In the genomic region with DNA sequence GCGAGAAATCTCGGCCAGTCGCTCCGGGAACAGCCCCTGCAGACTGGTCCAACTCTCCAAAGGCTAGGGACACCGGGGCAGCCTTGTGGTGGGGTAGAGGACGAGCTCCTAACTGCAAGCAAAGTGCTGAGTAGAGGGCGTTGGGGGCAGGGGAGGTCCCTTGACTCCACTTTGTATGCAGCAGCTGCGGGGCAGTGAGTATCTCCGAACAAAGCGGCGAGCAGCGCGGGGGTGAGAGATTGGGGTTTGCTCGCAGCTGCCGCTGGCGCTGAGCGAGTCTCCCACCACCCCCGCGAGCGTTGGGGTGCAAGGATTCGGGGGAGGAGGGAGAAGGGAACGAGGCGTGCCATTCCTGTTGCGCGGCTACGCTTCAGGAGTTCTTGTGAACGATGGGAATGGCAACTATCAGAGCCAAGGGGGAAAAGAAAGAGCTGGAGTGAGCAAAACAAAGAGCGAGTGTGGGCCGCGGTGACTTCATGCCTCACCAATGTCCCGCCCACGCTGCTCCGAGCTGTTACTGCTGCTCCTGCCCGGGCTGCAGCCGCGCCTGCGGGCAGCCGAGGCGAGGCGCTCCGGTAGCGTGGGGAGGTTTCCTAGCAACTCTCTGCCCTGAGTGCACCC, we compare ENCODE assay signal across 8 cellular contexts. TPM values are rescaled to one million over a fixed set of nuclear protein-coding genes. Genes with fewer than 3 reads are reported as not detected.
DNase-seq lines count a peak whose midpoint lies in the region; ATAC-seq and TF ChIP-seq lines count a peak whose summit lies in the region.

No MANE protein-coding gene starts in this region.

- H3K4me1 ChIP-seq in BE2C, result no peaks in the 10 kb centered on the region
- no peaks in the 10 kb centered on the region for H3K4me1 ChIP-seq in naive thymus-derived CD4-positive, alpha-beta T cell (ENCODE audit: control insufficient read depth in 2 of 2, insufficient read depth in 2 of 2, low read length in 2 of 2)

- H3K36me3 Mint-ChIP-seq in naive thymus-derived CD4-positive, alpha-beta T cell, result no peaks in the 10 kb centered on the region

- peaks cover 32 to 75% (median 48%) of the 10 kb centered on the region in 5 donors for H3K27me3 Mint-ChIP-seq in naive thymus-derived CD4-positive, alpha-beta T cell

- H3K4me1 Mint-ChIP-seq in naive thymus-derived CD4-positive, alpha-beta T cell, result peaks cover 12 to 28% (median 21%) of the 10 kb centered on the region in 7 donors

- H3K9me3 Mint-ChIP-seq in naive thymus-derived CD4-positive, alpha-beta T cell, result no peaks in the 10 kb centered on the region

- no peaks in the 10 kb centered on the region for H3K36me3 ChIP-seq in BE2C
- H3K36me3 ChIP-seq in naive thymus-derived CD4-positive, alpha-beta T cell (ENCODE audit: control insufficient read depth in 2 of 3, insufficient read depth in 3 of 3, low read length in 3 of 3), result no peaks in the 10 kb centered on the region

- DNase-seq in BE2C (peak; percentile 84), NCI-H345 treated with DMSO at 0.1 percent for 48 hours (lab: John Stamatoyannopoulos, UW; ENCODE audit: unreplicated experiment) (peak; percentile 71), fibroblast of peridontal ligament (ENCODE audit: extremely low read depth) (peak; percentile 84), stromal cell of bone marrow (ENCODE audit: low read depth) (peak; percentile 85)
- peak; percentile 90 for DNase-seq in activated CD8-positive, alpha-beta memory T cell treated with anti-CD3 and anti-CD28 coated beads, Interleukin-2, amount 50 U/mL, for 48 hours
- peak in 2 of 9 donors; percentile 7 to 81 for DNase-seq in naive thymus-derived CD4-positive, alpha-beta T cell

- intact Hi-C loops in naive thymus-derived CD4-positive, alpha-beta T cell (cut with micrococcal nuclease), result no loop called here

- no peak for TF ChIP-seq CTCF in BE2C (IDR thresholded peaks at IDR 0.05; ENCODE audit: low read depth, low read length)

- POLR2A ChIA-PET in naive thymus-derived CD4-positive, alpha-beta T cell (lab: Charles Lee), result no interaction called here

- H3K27ac Mint-ChIP-seq in naive thymus-derived CD4-positive, alpha-beta T cell, result no peak overlapping the region

- 0 out of 2 replicates have a peak, but pooled peaks cover 2% of the 10 kb centered on the region for H3K27me3 ChIP-seq in BE2C
- peaks cover 4 to 5% of the 10 kb centered on the region in 2 donors for H3K27me3 ChIP-seq in naive thymus-derived CD4-positive, alpha-beta T cell (ENCODE audit: control insufficient read depth in 2 of 2, insufficient read depth in 2 of 2, low read length in 2 of 2)

- ATAC-seq in GM18870 (IDR thresholded peaks at IDR 0.05; ENCODE audit: unreplicated experiment), result peak; percentile 40
- ATAC-seq in HG03066 (IDR thresholded peaks at IDR 0.05; ENCODE audit: low read depth, unreplicated experiment), result peak; percentile 54
- peak; percentile 55 for ATAC-seq in naive thymus-derived CD4-positive, alpha-beta T cell

- peak overlapping the region; percentile 90 for H3K4me3 ChIP-seq in BE2C (ENCODE audit: low read depth, low read length)
- peak overlapping the region; percentile 33 for H3K4me3 ChIP-seq in naive thymus-derived CD4-positive, alpha-beta T cell (ENCODE audit: low read length)

- CTCF ChIA-PET in naive thymus-derived CD4-positive, alpha-beta T cell (lab: Charles Lee), result no interaction called here

- H3K9me3 ChIP-seq in BE2C, result no peaks in the 10 kb centered on the region
- no peaks in the 10 kb centered on the region for H3K9me3 ChIP-seq in naive thymus-derived CD4-positive, alpha-beta T cell (ENCODE audit: control insufficient read depth in 2 of 3, low read length in 3 of 3)

- H3K4me3 Mint-ChIP-seq in naive thymus-derived CD4-positive, alpha-beta T cell, result peak overlapping the region; percentile 65 to 85 (median 78)

- H3K27ac ChIP-seq in naive thymus-derived CD4-positive, alpha-beta T cell (ENCODE audit: low read depth, low read length), result no peak overlapping the region

RNA-seq across cellular contexts. Expression of a gene that starts 0.4 kb away (rescaled TPM):
- 0.45 TPM for polyA plus RNA-seq in BE2C (2012; ENCODE audit: insufficient read depth, insufficient read length, low read depth)
- total RNA-seq in naive thymus-derived CD4-positive, alpha-beta T cell, result 1 to 10 TPM in 1 of 5 experiments, under 1 TPM in 2, not detected in 2; 0.08 to 2.9 (median 0.85) TPM
- polyA plus RNA-seq in naive thymus-derived CD4-positive, alpha-beta T cell, result not detected
